In genomic region chr6:14371530-14371929, GRCh38 we compare ENCODE assay signal across 17 cellular contexts.
DNase-seq lines count a peak whose midpoint lies in the region; ATAC-seq lines count a peak whose summit lies in the region.
"Had no signal": no experiment of that assay in that cellular context is flagged by ENCODE, and none has a peak within 500 bp of the region (broad histone marks: within the 10 kb centered on the region; RNA-seq: fewer than 3 reads in every experiment).

No MANE protein-coding gene starts in this region.

- no peaks in the 10 kb centered on the region for H3K27me3 Mint-ChIP-seq in activated T-cell treated with anti-CD3 and anti-CD28 coated beads, Interleukin-2, amount 50 U/mL, for 24 hours
- H3K27me3 Mint-ChIP-seq in T-cell = peaks cover 0 to 3% of the 10 kb centered on the region in 2 donors

- H3K27ac Mint-ChIP-seq in activated T-cell treated with anti-CD3 and anti-CD28 coated beads, Interleukin-2, amount 50 U/mL, for 24 hours = peak overlapping the region; percentile 34
- peak overlapping the region in 1 of 2 donors; percentile 37 for H3K27ac Mint-ChIP-seq in T-cell
- H3K27ac Mint-ChIP-seq: nephron progenitor cell had no signal

- ATAC-seq in T-cell (replicated peaks in 1 of 4) (no peak), HG02623 (IDR thresholded peaks at IDR 0.05; ENCODE audit: unreplicated experiment) (no peak)
- ATAC-seq: gastrocnemius medialis had no signal

- peaks cover 40% of the 10 kb centered on the region for H3K4me1 Mint-ChIP-seq in activated T-cell treated with anti-CD3 and anti-CD28 coated beads, Interleukin-2, amount 50 U/mL, for 24 hours (ENCODE audit: low read depth)
- peaks cover 18 to 33% (median 25%) of the 10 kb centered on the region in 3 donors for H3K4me1 Mint-ChIP-seq in T-cell

- no peaks in the 10 kb centered on the region for H3K36me3 Mint-ChIP-seq in activated T-cell treated with anti-CD3 and anti-CD28 coated beads, Interleukin-2, amount 50 U/mL, for 24 hours (ENCODE audit: low read depth)
- no peaks in the 10 kb centered on the region for H3K36me3 Mint-ChIP-seq in T-cell

- H3K9me3 Mint-ChIP-seq in activated T-cell treated with anti-CD3 and anti-CD28 coated beads, Interleukin-2, amount 50 U/mL, for 24 hours = no peaks in the 10 kb centered on the region
- H3K9me3 Mint-ChIP-seq in T-cell = no peaks in the 10 kb centered on the region

- no peak for DNase-seq in activated T-cell treated with anti-CD3 and anti-CD28 coated beads, Interleukin-2, amount 50 U/mL, for 24 hours
- no peak for DNase-seq in activated T-cell treated with anti-CD3 and anti-CD28 coated beads for 4 hours
- DNase-seq in Kasumi-1 (lab: John Stamatoyannopoulos, UW) = peak; percentile 19 to 45
- no peak for DNase-seq in T-cell
- DNase-seq in pons (ENCODE audit: low spot score) = peak; percentile 31
- DNase-seq in COLO668 (lab: John Stamatoyannopoulos, UW; ENCODE audit: unreplicated experiment) = no peak
- DNase-seq in GM19240 (ENCODE audit: insufficient read length, low spot score) = no peak
- DNase-seq: activated CD8-positive, alpha-beta memory T cell treated with anti-CD3 and anti-CD28 coated beads, Interleukin-2, amount 50 U/mL, for 4 hours; Calu3; central memory CD4-positive, alpha-beta T cell; gastrocnemius medialis; IMR-90; NCI-H146; NCI-H226; nephron progenitor cell; WERI-Rb-1 had no signal

- POLR2A ChIA-PET in T-cell (lab: Charles Lee) = no interaction called here

- CTCF ChIA-PET in T-cell (lab: Charles Lee) = no interaction called here

- H3K4me3 Mint-ChIP-seq in activated T-cell treated with anti-CD3 and anti-CD28 coated beads, Interleukin-2, amount 50 U/mL, for 24 hours = peak overlapping the region; percentile 39
- H3K4me3 Mint-ChIP-seq in T-cell = peak overlapping the region; percentile 4 to 67 (median 37)
- H3K4me3 Mint-ChIP-seq: nephron progenitor cell had no signal

Comparison
In these comparisons a context has a peak if more than half of its experiments do, and no peak if none do; other contexts are left out.
1. DNase-seq: peak in Kasumi-1 (2 of 2) and pons (single experiment); none in activated T-cell treated with anti-CD3 and anti-CD28 coated beads, Interleukin-2, amount 50 U/mL, for 24 hours (single experiment), activated T-cell treated with anti-CD3 and anti-CD28 coated beads for 4 hours (single experiment), T-cell (0 of 34), COLO668 (single experiment) and GM19240 (single experiment).